Comparison of ENCODE assay signal across 25 cellular contexts in genomic region chr7:43041105-43041504, GRCh38.
"Had no signal": no experiment of that assay in that cellular context is flagged by ENCODE, and none has a peak within 500 bp of the region (broad histone marks: within the 10 kb centered on the region; RNA-seq: fewer than 3 reads in every experiment).

No MANE protein-coding gene starts in this region.

- H3K27ac ChIP-seq: colonic mucosa, coronary artery, dorsolateral prefrontal cortex, epithelial cell of prostate, esophagus muscularis mucosa, esophagus squamous epithelium, foreskin keratinocyte, gastrocnemius medialis, gastroesophageal sphincter, heart left ventricle, heart right ventricle had no signal

- H3K27me3 ChIP-seq: colonic mucosa, dorsolateral prefrontal cortex, esophagus muscularis mucosa, esophagus squamous epithelium, gastrocnemius medialis, gastroesophageal sphincter had no signal

- H3K4me3 ChIP-seq: colonic mucosa, coronary artery, dorsolateral prefrontal cortex, esophagus muscularis mucosa, esophagus squamous epithelium, gastrocnemius medialis, gastroesophageal sphincter, heart left ventricle, heart right ventricle had no signal

- H3K36me3 ChIP-seq: colonic mucosa, esophagus muscularis mucosa, esophagus squamous epithelium, gastrocnemius medialis, gastroesophageal sphincter, heart left ventricle, heart right ventricle had no signal

- H3K4me1 ChIP-seq: colonic mucosa, esophagus muscularis mucosa, foreskin keratinocyte, gastrocnemius medialis, gastroesophageal sphincter, heart left ventricle, heart right ventricle had no signal

- H3K9me3 ChIP-seq: colonic mucosa, esophagus muscularis mucosa, esophagus squamous epithelium, gastrocnemius medialis, gastroesophageal sphincter, heart left ventricle, heart right ventricle had no signal

- DNase-seq: colonic mucosa; cortex of kidney; dermis blood vessel endothelial cell; dorsolateral prefrontal cortex; effector CD4-positive, alpha-beta T cell; effector CD8-positive, alpha-beta T cell; effector memory CD4-positive, alpha-beta T cell; effector memory CD8-positive, alpha-beta T cell; endodermal cell; erythroblast; esophagus squamous epithelium; foreskin fibroblast; foreskin keratinocyte; foreskin melanocyte; gastrocnemius medialis; glutamatergic neuron; head of caudate nucleus; heart left ventricle; heart right ventricle had no signal

- ATAC-seq: effector memory CD8-positive, alpha-beta T cell; esophagus mucosa; foreskin keratinocyte; gastrocnemius medialis; gastroesophageal sphincter; heart left ventricle; heart right ventricle had no signal

- FAIRE-seq: endothelial cell of umbilical vein had no signal
